Comparison of ENCODE assay signal across 10 cellular contexts in the genomic region with DNA sequence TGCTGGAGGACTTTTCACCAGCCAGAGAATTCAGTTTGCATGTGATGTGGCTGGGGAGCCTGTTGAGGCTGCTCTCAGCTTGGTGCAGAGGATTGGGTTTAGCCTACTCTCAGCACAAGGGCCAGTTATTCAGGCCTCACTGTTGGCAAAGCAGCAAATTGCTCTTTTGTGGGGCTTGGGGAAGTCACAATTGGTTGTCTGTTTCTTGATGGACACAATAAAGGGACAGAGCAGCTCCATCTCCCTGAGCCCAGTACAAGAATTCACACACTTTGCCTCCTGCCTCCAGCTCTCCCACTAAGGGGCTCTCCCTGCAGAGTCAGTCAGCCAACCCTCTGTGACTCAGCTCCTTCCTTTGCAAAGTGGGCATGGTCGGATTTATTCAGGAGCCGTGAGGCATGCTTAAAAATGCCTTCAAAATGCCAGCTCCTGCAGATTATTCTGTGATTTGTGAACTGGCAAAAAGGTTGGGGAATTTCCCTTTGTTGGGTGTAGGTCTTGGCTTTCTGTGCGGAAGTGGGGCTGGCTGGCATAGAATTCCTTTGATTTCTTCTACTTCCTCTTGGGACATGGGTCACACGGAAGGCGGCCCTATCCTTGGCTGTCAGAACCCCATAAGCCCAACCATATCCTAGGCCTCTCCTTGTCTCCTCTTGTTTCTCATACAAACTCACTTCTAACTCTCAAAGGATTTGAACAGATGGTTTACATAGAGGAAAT.
DNase-seq lines count a peak whose midpoint lies in the region; ATAC-seq, FAIRE-seq and TF ChIP-seq lines count a peak whose summit lies in the region.
"Had no signal": no experiment of that assay in that cellular context is flagged by ENCODE, and none has a peak within 500 bp of the region (broad histone marks: within the 10 kb centered on the region; RNA-seq: fewer than 3 reads in every experiment).

No MANE protein-coding gene starts in this region.

- CTCF ChIA-PET in H1 (lab: Charles Lee; ENCODE audit: partially characterized antibody) = interaction anchor here (1.1 kb wide), 1 partner anchor 9 kb away, joined by 3 read pairs; no protein-coding TSS in a partner anchor

- H3K4ac ChIP-seq in H1 (replicated peaks; ENCODE audit: insufficient read length, low read depth, low read length) = no peak overlapping the region

- no peak overlapping the region for H4K91ac ChIP-seq in H1 (replicated peaks; ENCODE audit: insufficient read length, low read length)

- POLR2A ChIA-PET in H1 (lab: Charles Lee; ENCODE audit: partially characterized antibody) = no interaction called here

- H3K56ac ChIP-seq in H1 (replicated peaks; ENCODE audit: insufficient read length, low read depth, low read length) = no peak overlapping the region

- ATAC-seq in GM21576 (IDR thresholded peaks at IDR 0.05; ENCODE audit: unreplicated experiment) (no peak), GM21447 (IDR thresholded peaks at IDR 0.05; ENCODE audit: unreplicated experiment) (no peak)

- no peak overlapping the region for H3K23ac ChIP-seq in H1 (ENCODE audit: insufficient read length)

- H2BK5ac ChIP-seq in H1 (ENCODE audit: low read depth, low read length) = no peak overlapping the region

- H3K4me3 ChIP-seq in MG63 (no peak overlapping the region), H1 (ENCODE audit: extremely low read depth in 1 of 4, insufficient read depth in 2 of 4, low read depth in 3 of 4, low read length in 4 of 4) (no peak overlapping the region), SJCRH30 (no peak overlapping the region)

- H3K9me3 ChIP-seq in MG63 (peaks cover 6% of the 10 kb centered on the region; the same call in 1 of the 2 replicates), H1 (ENCODE audit: insufficient read depth in 2 of 2, low read depth in 1 of 2, low read length in 1 of 2) (peaks cover 2 to 11% of the 10 kb centered on the region in 2 experiments; a peak in 2 of 4 replicates), SJCRH30 (replicated peaks) (peaks cover 5% of the 10 kb centered on the region)

- peak overlapping the region; percentile 74 for H2AFZ ChIP-seq in H1 (ENCODE audit: low read length)

- WGBS in H1 (ENCODE audit: extremely low coverage in 1 of 2, insufficient coverage in 1 of 2, insufficient read length in 1 of 2, insufficient replicate concordance in 2 of 2, low coverage in 1 of 2, low lambda C conversion rate in 2 of 2, missing lambda C conversion rate in 1 of 2), 2 experiments = 91% methylated on average over 5 of the region's 5 CpGs; no CpG with 5 or more reads in 1 of the 2 experiments

- TF ChIP-seq POLR2A in H1 (IDR thresholded peaks at IDR 0.05; ENCODE audit: control extremely low read depth in 1 of 2, low read depth in 2 of 2, low read length in 2 of 2) = no peak

- TF ChIP-seq RAD21 in H1 (IDR thresholded peaks at IDR 0.05 in 1 of 2, conservative IDR thresholded peaks at IDR 0.05 in 1 of 2; ENCODE audit: low read depth in 2 of 2, low read length in 2 of 2) = peak; percentile 13 to 28; a peak in 1 of 4 replicates

- H4K8ac ChIP-seq in H1 (ENCODE audit: extremely low read depth, insufficient read depth, low read length) = no peak overlapping the region

- no peak for TF ChIP-seq CTCF in H1 (IDR thresholded peaks at IDR 0.05; ENCODE audit: control extremely low read depth in 1 of 3, insufficient read depth in 1 of 3, low read depth in 1 of 3, low read length in 3 of 3)

- H3K79me2 ChIP-seq in H1 (ENCODE audit: control insufficient read depth in 1 of 2, insufficient read depth in 2 of 2, low read length in 2 of 2) = no peaks in the 10 kb centered on the region

- DNase-seq in 8988T (peak; percentile 8), MG63 (peak; percentile 87), H1 (ENCODE audit: low read depth in 1 of 2, low spot score in 2 of 2) (no peak), medulla oblongata (ENCODE audit: extremely low spot score) (peak; percentile 99), SJCRH30 (no peak), NCI-H82 (lab: John Stamatoyannopoulos, UW) (no peak)
- DNase-seq: activated CD4-positive, alpha-beta memory T cell treated with anti-CD3 and anti-CD28 coated beads for 36 hours had no signal

- TF ChIP-seq EP300 in H1 (IDR thresholded peaks at IDR 0.05; ENCODE audit: borderline replicate concordance in 1 of 2, low read depth in 2 of 2, low read length in 2 of 2) = no peak

- H3K27ac ChIP-seq in H1 (ENCODE audit: low read depth, low read length) (no peak overlapping the region), SJCRH30 (no peak overlapping the region)
- H3K27ac ChIP-seq: C4-2B had no signal

- H2BK12ac ChIP-seq in H1 (ENCODE audit: low read depth, low read length) = no peak overlapping the region

- H3K18ac ChIP-seq in H1 (ENCODE audit: extremely low read depth, low read length) = no peak overlapping the region

- H3K4me1 ChIP-seq in H1 (replicated peaks in 1 of 4; ENCODE audit: control insufficient read depth in 3 of 4, insufficient read depth in 4 of 4, low read length in 3 of 4) = no peaks in the 10 kb centered on the region; a peak in 1 of 7 replicates
- no peaks in the 10 kb centered on the region for H3K4me1 ChIP-seq in SJCRH30

- H2BK120ac ChIP-seq in H1 (replicated peaks; ENCODE audit: low read depth, low read length) = no peak overlapping the region

- no peak overlapping the region for H2AK5ac ChIP-seq in H1 (ENCODE audit: low read depth, low read length)

- no peak overlapping the region for H2BK15ac ChIP-seq in H1 (ENCODE audit: low read length)

- no peak overlapping the region for H3K9ac ChIP-seq in H1 (replicated peaks in 1 of 4; ENCODE audit: extremely low read depth in 1 of 4, low read depth in 3 of 4, low read length in 3 of 4)

- no peak overlapping the region for H4K5ac ChIP-seq in H1 (ENCODE audit: insufficient read length, low read depth, low read length)

- no peak for FAIRE-seq in H1 (lab: Jason Lieb, UNC)

- H3K79me1 ChIP-seq in H1 (ENCODE audit: low read depth, low read length) = no peaks in the 10 kb centered on the region

- no peaks in the 10 kb centered on the region; the same call in 1 of the 2 replicates for H3K23me2 ChIP-seq in H1 (ENCODE audit: low read depth, low read length)

- no peak overlapping the region for H2BK20ac ChIP-seq in H1 (ENCODE audit: low read length)

- H3K14ac ChIP-seq in H1 (ENCODE audit: insufficient read length) = no peak overlapping the region

- no peaks in the 10 kb centered on the region for H3K36me3 ChIP-seq in MG63
- 0 out of 8 replicates have a peak, but pooled peaks cover 0 to 3% (median 0%) of the 10 kb centered on the region in 4 experiments for H3K36me3 ChIP-seq in H1 (ENCODE audit: control insufficient read depth in 2 of 4, insufficient read depth in 4 of 4, low read length in 3 of 4)
- H3K36me3 ChIP-seq in SJCRH30 = no peaks in the 10 kb centered on the region

- H3K27me3 ChIP-seq in MG63 = no peaks in the 10 kb centered on the region
- no peaks in the 10 kb centered on the region for H3K27me3 ChIP-seq in H1 (replicated peaks in 1 of 4; ENCODE audit: control insufficient read depth in 3 of 4, extremely low read depth in 1 of 4, insufficient read depth in 3 of 4, low read length in 3 of 4)
- no peaks in the 10 kb centered on the region for H3K27me3 ChIP-seq in SJCRH30

- no peak overlapping the region for H3K4me2 ChIP-seq in H1 (ENCODE audit: insufficient read depth in 1 of 2, low read depth in 2 of 2, low read length in 2 of 2)

- H4K20me1 ChIP-seq in H1 (replicated peaks in 1 of 2; ENCODE audit: control insufficient read depth in 1 of 2, insufficient read depth in 2 of 2, low read length in 2 of 2) = no peaks in the 10 kb centered on the region

TF ChIP-seq in H1, 55 proteins besides CTCF, POLR2A, EP300 and RAD21:
- TF ChIP-seq TBP (IDR thresholded peaks at IDR 0.05; ENCODE audit: low read depth, low read length) (0 out of 2 replicates have a peak, but pooled peaks have one; percentile 43), KDM4A (IDR thresholded peaks at IDR 0.05; ENCODE audit: low read depth, low read length, severe bottlenecking) (no peak)
TF ChIP-seq in H1: peak in this region for 1.

Comparison
In these comparisons a context has a peak if more than half of its experiments do, and no peak if none do; other contexts are left out.
1. DNase-seq: peak in 8988T (single experiment), MG63 (single experiment) and medulla oblongata (single experiment); none in H1 (0 of 2), SJCRH30 (0 of 2) and NCI-H82 (single experiment).